ENCODE assay signal across 20 cellular contexts in genomic region chr13:42119875-42120274, GRCh38.
DNase-seq lines count a peak whose midpoint lies in the region; ATAC-seq, FAIRE-seq and TF ChIP-seq lines count a peak whose summit lies in the region.
"Had no signal": no experiment of that assay in that cellular context is flagged by ENCODE, and none has a peak within 500 bp of the region (broad histone marks: within the 10 kb centered on the region; RNA-seq: fewer than 3 reads in every experiment).

No MANE protein-coding gene starts in this region.

- no peaks in the 10 kb centered on the region for H3K36me3 ChIP-seq in K562 (ENCODE audit: control insufficient read depth, insufficient read depth, low read length)
- H3K36me3 ChIP-seq: esophagus muscularis mucosa, lower lobe of right lung, ovary had no signal

- intact Hi-C loops in K562 (cut with micrococcal nuclease): no loop called here

- no peak for FAIRE-seq in K562 (lab: Jason Lieb, UNC)

- BruUV-seq in K562 (replicated peaks; lab: Mats Ljungman, UMichigan): no TSS peak

- H3K9me1 ChIP-seq in K562 (ENCODE audit: control insufficient read depth, insufficient read depth, low read length): no peaks in the 10 kb centered on the region

- H3K9me3 Mint-ChIP-seq in stimulated activated naive CD8-positive, alpha-beta T cell treated with anti-CD3 and anti-CD28 coated beads, Interleukin-15, amount 100 ng/mL, for 72 hours: no peaks in the 10 kb centered on the region

- no peak for TF ChIP-seq CTCF in K562 (IDR thresholded peaks at IDR 0.05 in 2 of 3, conservative IDR thresholded peaks at IDR 0.05 in 1 of 3; ENCODE audit: insufficient read depth in 2 of 3, low read depth in 1 of 3, low read length in 3 of 3)

- no peak overlapping the region for H2AFZ ChIP-seq in K562 (ENCODE audit: low read depth, low read length)

- no peaks in the 10 kb centered on the region for H3K27me3 ChIP-seq in K562 (ENCODE audit: control insufficient read depth in 2 of 2, insufficient read depth in 2 of 2, low read length in 2 of 2)
- H3K27me3 ChIP-seq: esophagus muscularis mucosa, ovary had no signal

- H3K27me3 Mint-ChIP-seq in stimulated activated naive CD8-positive, alpha-beta T cell treated with anti-CD3 and anti-CD28 coated beads, Interleukin-15, amount 100 ng/mL, for 72 hours: no peaks in the 10 kb centered on the region

- ATAC-seq in GM19463 (IDR thresholded peaks at IDR 0.05; ENCODE audit: unreplicated experiment) (peak; percentile 87), HG03378 (IDR thresholded peaks at IDR 0.05; ENCODE audit: unreplicated experiment) (peak; percentile 61), K562 (no peak), GM21526 (IDR thresholded peaks at IDR 0.05; ENCODE audit: low FRiP score, unreplicated experiment) (no peak), HG03045 (IDR thresholded peaks at IDR 0.05; ENCODE audit: unreplicated experiment) (no peak)
- no peak for ATAC-seq in stimulated activated naive CD8-positive, alpha-beta T cell treated with anti-CD3 and anti-CD28 coated beads, Interleukin-15, amount 100 ng/mL, for 72 hours
- ATAC-seq: lower lobe of right lung had no signal

- POLR2A ChIA-PET in K562 (lab: Yijun Ruan, JAX): no interaction called here

- no peak for TF ChIP-seq RAD21 in K562 (CRISPR knock-in tag; conservative IDR thresholded peaks at IDR 0.05 in 1 of 2, IDR thresholded peaks at IDR 0.05 in 1 of 2)

- CTCF ChIA-PET in K562 (lab: Yijun Ruan, JAX; ENCODE audit: low intra/inter-chr PET ratio): no interaction called here

- no peaks in the 10 kb centered on the region; the same call in 2 of the 3 replicates for H3K79me2 ChIP-seq in K562 (ENCODE audit: control insufficient read depth, insufficient read depth, low read length)

- no peaks in the 10 kb centered on the region for H3K4me1 ChIP-seq in K562 (replicated peaks in 1 of 2; ENCODE audit: control insufficient read depth in 2 of 2, insufficient read depth in 2 of 2, low read length in 2 of 2)
- H3K4me1 ChIP-seq: lower lobe of right lung had no signal

- H3K27ac Mint-ChIP-seq in stimulated activated naive CD8-positive, alpha-beta T cell treated with anti-CD3 and anti-CD28 coated beads, Interleukin-15, amount 100 ng/mL, for 72 hours: no peak overlapping the region

- H3K4me1 Mint-ChIP-seq in stimulated activated naive CD8-positive, alpha-beta T cell treated with anti-CD3 and anti-CD28 coated beads, Interleukin-15, amount 100 ng/mL, for 72 hours: peaks cover 11% of the 10 kb centered on the region

- H4K20me1 ChIP-seq in K562 (replicated peaks; ENCODE audit: control insufficient read depth, insufficient read depth, low read length): no peaks in the 10 kb centered on the region

- H3K4me3 Mint-ChIP-seq in stimulated activated naive CD8-positive, alpha-beta T cell treated with anti-CD3 and anti-CD28 coated beads, Interleukin-15, amount 100 ng/mL, for 72 hours: no peak overlapping the region

- H3K4me3 ChIP-seq in K562: no peak overlapping the region
- H3K4me3 ChIP-seq: esophagus muscularis mucosa, lower lobe of right lung, ovary had no signal

- in situ Hi-C loops in K562 (cut with MboI): loop anchor here (10.0 to 25.0 kb wide), 2 partner anchors 455 to 708 kb away; no protein-coding TSS in a partner anchor

- no peak overlapping the region for H3K9ac ChIP-seq in K562 (ENCODE audit: insufficient read depth in 1 of 2, low read depth in 2 of 2, low read length in 2 of 2)

- TF ChIP-seq EP300 in K562 (IDR thresholded peaks at IDR 0.05; ENCODE audit: low read length): no peak

- WGBS in K562 (ENCODE audit: insufficient coverage, low coverage, missing lambda C conversion rate): 29% methylated on average over 1 of the region's 1 CpG

- DNase-seq in DMS53 treated with DMSO at 0.1 percent for 48 hours (lab: John Stamatoyannopoulos, UW; ENCODE audit: unreplicated experiment) (peak; percentile 62), K562 (ENCODE audit: extremely low read depth in 1 of 4, low spot score in 3 of 4) (no peak), AG20443 (ENCODE audit: low spot score) (no peak)
- no peak for DNase-seq in stimulated activated naive CD8-positive, alpha-beta T cell treated with anti-CD3 and anti-CD28 coated beads, Interleukin-15, amount 100 ng/mL, for 72 hours
- DNase-seq: activated CD4-positive, alpha-beta T cell treated with anti-CD3 and anti-CD28 coated beads for 1 hour; AML-193; Caco-2; central memory CD4-positive, alpha-beta T cell; effector CD4-positive, alpha-beta T cell; lower lobe of right lung; NCI-H1694 treated with DMSO at 0.1 percent for 48 hours; NCI-H524 treated with DMSO at 0.1 percent for 48 hours; ovary; stimulated activated CD4-positive, alpha-beta T cell treated with anti-CD3 and anti-CD28 coated beads, Interleukin-4, amount 100 ng/mL, for 24 hours; T1000 had no signal

- no peak overlapping the region for H3K4me2 ChIP-seq in K562 (ENCODE audit: insufficient read depth, low read length)

- no peak overlapping the region for H3K27ac ChIP-seq in K562 (ENCODE audit: extremely low read depth, low read depth, low read length)
- H3K27ac ChIP-seq: esophagus muscularis mucosa, lower lobe of right lung, ovary had no signal

- TF ChIP-seq POLR2A in K562 (conservative IDR thresholded peaks at IDR 0.05): no peak

- H3K9me3 ChIP-seq in K562 (replicated peaks; ENCODE audit: control insufficient read depth, insufficient read depth, low read depth, low read length): no peaks in the 10 kb centered on the region
- H3K9me3 ChIP-seq: Caco-2, esophagus muscularis mucosa, lower lobe of right lung, ovary had no signal

TF ChIP-seq in K562, 482 proteins besides CTCF, POLR2A, EP300 and RAD21:
- TF ChIP-seq ZNF316 (IDR thresholded peaks at IDR 0.05) (peak; percentile 72), BMI1 (IDR thresholded peaks at IDR 0.05; ENCODE audit: low read length) (no peak), U2AF2 (optimal IDR thresholded peaks at IDR 0.05; ENCODE audit: low read depth, low read length) (no peak), FOSL1 (tag; conservative IDR thresholded peaks at IDR 0.05) (peak; percentile 27; the same call in 1 of the 2 replicates), C11orf30 (IDR thresholded peaks at IDR 0.05; ENCODE audit: low read depth) (peak; percentile 41; the same call in 1 of the 2 replicates)

Comparison
In these comparisons a context has a peak if more than half of its experiments do, and no peak if none do; other contexts are left out.
1. ATAC-seq: peak in GM19463 (single experiment) and HG03378 (single experiment); none in K562 (single experiment), GM21526 (single experiment), stimulated activated naive CD8-positive, alpha-beta T cell treated with anti-CD3 and anti-CD28 coated beads, Interleukin-15, amount 100 ng/mL, for 72 hours (single experiment) and HG03045 (single experiment).